In the genomic region with DNA sequence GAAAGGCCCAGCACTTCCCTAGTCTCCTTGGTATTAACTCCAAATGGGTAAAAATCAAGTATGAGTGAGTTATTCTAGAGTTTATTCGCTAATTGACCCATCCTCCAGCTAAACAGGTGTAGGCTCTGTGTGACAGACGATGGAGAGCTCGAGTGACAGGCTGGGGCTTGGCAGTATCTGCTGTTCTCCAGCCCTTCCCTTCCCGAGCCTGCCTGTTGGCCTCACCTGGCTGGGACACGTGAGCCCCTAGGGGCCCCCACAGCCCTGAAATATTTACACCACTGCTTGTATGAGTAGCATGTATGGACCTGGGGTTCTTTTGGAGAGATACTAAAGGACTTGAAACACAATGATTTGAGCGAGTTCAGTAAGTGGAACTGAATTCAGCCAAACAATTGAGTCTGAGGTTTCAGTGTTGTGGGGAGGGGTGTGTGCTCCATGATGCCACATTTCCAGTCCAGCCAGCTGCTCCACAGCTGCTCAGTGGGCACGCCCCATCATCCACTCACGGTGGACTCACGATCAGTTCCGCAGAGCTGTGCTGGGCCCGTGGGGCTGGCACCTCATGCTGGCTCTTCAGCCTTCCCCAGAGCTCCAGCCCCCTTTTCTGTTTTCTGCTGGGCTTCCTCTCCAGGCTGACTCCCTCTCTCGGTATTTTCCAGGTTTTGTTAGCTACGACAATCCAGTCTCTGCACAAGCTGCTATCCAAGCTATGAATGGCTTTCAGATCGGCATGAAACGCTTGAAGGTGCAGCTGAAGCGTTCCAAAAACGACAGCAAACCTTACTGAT, we compare ENCODE assay signal across 1 cellular context.
TF ChIP-seq lines count a peak whose summit lies in the region.

No MANE protein-coding gene starts in this region.

TF ChIP-seq in GM23338, 12 proteins besides CTCF, POLR2A, EP300 and RAD21 (continued from another document):
- TF ChIP-seq, protein P1, sequence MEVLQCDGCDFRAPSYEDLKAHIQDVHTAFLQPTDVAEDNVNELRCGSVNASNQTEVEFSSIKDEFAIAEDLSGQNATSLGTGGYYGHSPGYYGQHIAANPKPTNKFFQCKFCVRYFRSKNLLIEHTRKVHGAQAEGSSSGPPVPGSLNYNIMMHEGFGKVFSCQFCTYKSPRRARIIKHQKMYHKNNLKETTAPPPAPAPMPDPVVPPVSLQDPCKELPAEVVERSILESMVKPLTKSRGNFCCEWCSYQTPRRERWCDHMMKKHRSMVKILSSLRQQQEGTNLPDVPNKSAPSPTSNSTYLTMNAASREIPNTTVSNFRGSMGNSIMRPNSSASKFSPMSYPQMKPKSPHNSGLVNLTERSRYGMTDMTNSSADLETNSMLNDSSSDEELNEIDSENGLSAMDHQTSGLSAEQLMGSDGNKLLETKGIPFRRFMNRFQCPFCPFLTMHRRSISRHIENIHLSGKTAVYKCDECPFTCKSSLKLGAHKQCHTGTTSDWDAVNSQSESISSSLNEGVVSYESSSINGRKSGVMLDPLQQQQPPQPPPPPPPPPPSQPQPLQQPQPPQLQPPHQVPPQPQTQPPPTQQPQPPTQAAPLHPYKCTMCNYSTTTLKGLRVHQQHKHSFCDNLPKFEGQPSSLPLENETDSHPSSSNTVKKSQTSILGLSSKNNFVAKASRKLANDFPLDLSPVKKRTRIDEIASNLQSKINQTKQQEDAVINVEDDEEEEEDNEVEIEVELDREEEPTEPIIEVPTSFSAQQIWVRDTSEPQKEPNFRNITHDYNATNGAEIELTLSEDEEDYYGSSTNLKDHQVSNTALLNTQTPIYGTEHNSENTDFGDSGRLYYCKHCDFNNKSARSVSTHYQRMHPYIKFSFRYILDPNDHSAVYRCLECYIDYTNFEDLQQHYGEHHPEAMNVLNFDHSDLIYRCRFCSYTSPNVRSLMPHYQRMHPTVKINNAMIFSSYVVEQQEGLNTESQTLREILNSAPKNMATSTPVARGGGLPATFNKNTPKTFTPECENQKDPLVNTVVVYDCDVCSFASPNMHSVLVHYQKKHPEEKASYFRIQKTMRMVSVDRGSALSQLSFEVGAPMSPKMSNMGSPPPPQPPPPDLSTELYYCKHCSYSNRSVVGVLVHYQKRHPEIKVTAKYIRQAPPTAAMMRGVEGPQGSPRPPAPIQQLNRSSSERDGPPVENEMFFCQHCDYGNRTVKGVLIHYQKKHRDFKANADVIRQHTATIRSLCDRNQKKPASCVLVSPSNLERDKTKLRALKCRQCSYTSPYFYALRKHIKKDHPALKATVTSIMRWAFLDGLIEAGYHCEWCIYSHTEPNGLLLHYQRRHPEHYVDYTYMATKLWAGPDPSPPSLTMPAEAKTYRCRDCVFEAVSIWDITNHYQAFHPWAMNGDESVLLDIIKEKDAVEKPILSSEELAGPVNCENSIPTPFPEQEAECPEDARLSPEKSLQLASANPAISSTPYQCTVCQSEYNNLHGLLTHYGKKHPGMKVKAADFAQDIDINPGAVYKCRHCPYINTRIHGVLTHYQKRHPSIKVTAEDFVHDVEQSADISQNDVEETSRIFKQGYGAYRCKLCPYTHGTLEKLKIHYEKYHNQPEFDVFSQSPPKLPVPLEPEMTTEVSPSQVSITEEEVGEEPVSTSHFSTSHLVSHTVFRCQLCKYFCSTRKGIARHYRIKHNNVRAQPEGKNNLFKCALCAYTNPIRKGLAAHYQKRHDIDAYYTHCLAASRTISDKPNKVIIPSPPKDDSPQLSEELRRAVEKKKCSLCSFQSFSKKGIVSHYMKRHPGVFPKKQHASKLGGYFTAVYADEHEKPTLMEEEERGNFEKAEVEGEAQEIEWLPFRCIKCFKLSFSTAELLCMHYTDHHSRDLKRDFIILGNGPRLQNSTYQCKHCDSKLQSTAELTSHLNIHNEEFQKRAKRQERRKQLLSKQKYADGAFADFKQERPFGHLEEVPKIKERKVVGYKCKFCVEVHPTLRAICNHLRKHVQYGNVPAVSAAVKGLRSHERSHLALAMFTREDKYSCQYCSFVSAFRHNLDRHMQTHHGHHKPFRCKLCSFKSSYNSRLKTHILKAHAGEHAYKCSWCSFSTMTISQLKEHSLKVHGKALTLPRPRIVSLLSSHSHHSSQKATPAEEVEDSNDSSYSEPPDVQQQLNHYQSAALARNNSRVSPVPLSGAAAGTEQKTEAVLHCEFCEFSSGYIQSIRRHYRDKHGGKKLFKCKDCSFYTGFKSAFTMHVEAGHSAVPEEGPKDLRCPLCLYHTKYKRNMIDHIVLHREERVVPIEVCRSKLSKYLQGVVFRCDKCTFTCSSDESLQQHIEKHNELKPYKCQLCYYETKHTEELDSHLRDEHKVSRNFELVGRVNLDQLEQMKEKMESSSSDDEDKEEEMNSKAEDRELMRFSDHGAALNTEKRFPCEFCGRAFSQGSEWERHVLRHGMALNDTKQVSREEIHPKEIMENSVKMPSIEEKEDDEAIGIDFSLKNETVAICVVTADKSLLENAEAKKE (CRISPR knock-in tag; IDR thresholded peaks at IDR 0.05): no peak
